In the genomic region with DNA sequence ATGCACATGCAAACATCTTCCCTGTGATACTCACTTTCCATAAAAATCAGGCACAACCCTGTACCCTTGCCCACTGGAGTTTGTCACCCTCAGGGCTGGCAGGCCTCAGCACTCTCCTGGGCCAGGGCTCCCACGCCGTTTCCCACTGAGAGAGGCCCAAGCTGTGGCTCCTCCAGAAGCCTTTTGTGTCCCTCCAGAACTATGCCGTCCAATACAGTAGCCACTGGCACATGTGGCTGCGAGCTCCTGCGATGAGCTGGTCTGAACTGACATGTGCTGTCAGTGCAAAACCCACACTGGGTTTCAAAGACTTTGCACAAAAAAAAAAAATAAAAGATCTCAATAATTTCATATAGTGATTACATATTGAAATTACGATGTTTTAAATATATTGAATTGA, we compare ENCODE assay signal across 32 cellular contexts. TPM values are rescaled to one million over a fixed set of nuclear protein-coding genes. Genes with fewer than 3 reads are reported as not detected.
"Had no signal": no experiment of that assay in that cellular context is flagged by ENCODE, and none has a peak within 500 bp of the region (broad histone marks: within the 10 kb centered on the region; RNA-seq: fewer than 3 reads in every experiment).

No MANE protein-coding gene starts in this region.

- H3K4me3 ChIP-seq: ascending aorta, breast epithelium, cardiac muscle cell, colonic mucosa, gastrocnemius medialis, heart left ventricle had no signal

- H3K27ac ChIP-seq: ascending aorta, breast epithelium, cardiac muscle cell, colonic mucosa, epithelial cell of prostate, foreskin keratinocyte, gastrocnemius medialis, heart left ventricle, WERI-Rb-1 had no signal

- FAIRE-seq: endometrium, endothelial cell of umbilical vein had no signal

- H3K9me3 ChIP-seq: ascending aorta, breast epithelium, colonic mucosa, gastrocnemius medialis, heart left ventricle had no signal

- H3K4me1 ChIP-seq: breast epithelium, colonic mucosa had no signal

- DNase-seq: activated B cell treated with CpG ODN at 0.5 μM for 24 hours; activated CD4-positive, alpha-beta T cell treated with anti-CD3 and anti-CD28 coated beads for 48 hours; activated CD4-positive, alpha-beta T cell treated with anti-CD3 and anti-CD28 coated beads, Interleukin-2, amount 50 U/mL, for 1 hour; activated CD4-positive, alpha-beta T cell treated with anti-CD3 and anti-CD28 coated beads, Interleukin-2, amount 50 U/mL, for 48 hours; activated CD8-positive, alpha-beta memory T cell treated with anti-CD3 and anti-CD28 coated beads, Interleukin-2, amount 10 ng/mL, durations not matched to agents 7 days and 5 days; activated CD8-positive, alpha-beta memory T cell treated with anti-CD3 and anti-CD28 coated beads, Interleukin-2, amount 50 U/mL, for 4 hours; activated CD8-positive, alpha-beta T cell treated with anti-CD3 and anti-CD28 coated beads, Interleukin-2, amount 10 ng/mL, durations not matched to agents 7 days and 5 days; activated effector memory CD4-positive, alpha-beta T cell treated with anti-CD3 and anti-CD28 coated beads, Interleukin-2, amount 50 U/mL, for 16 hours; activated naive CD4-positive, alpha-beta T cell treated with anti-CD3 and anti-CD28 coated beads for 36 hours; activated naive CD8-positive, alpha-beta T cell treated with anti-CD3 and anti-CD28 coated beads, Interleukin-2, amount 10 ng/mL, durations not matched to agents 7 days and 5 days; activated T-cell treated with anti-CD3 and anti-CD28 coated beads, Interleukin-2, amount 50 U/mL, for 1 hour; activated T-cell treated with anti-CD3 and anti-CD28 coated beads, Interleukin-2, amount 50 U/mL, for 48 hours; central memory CD4-positive, alpha-beta T cell; cerebellar nuclear complex; colonic mucosa; effector CD8-positive, alpha-beta T cell; foreskin keratinocyte; gastrocnemius medialis; glutamatergic neuron; heart left ventricle; T-helper 1 cell; T-helper 17 cell; T1000; WERI-Rb-1 had no signal

- H3K27me3 ChIP-seq: ascending aorta, breast epithelium, cardiac muscle cell, colonic mucosa, foreskin keratinocyte, gastrocnemius medialis had no signal

- ATAC-seq: activated CD4-positive, CD25-positive, alpha-beta regulatory T cell treated with anti-CD3 and anti-CD28 coated beads, Interleukin-2, amount 50 U/mL, for 24 hours; activated CD8-positive, alpha-beta memory T cell treated with anti-CD3 and anti-CD28 coated beads, Interleukin-2, amount 10 ng/mL, durations not matched to agents 7 days and 5 days; activated CD8-positive, alpha-beta T cell treated with anti-CD3 and anti-CD28 coated beads, Interleukin-2, amount 10 ng/mL, durations not matched to agents 7 days and 5 days; activated naive CD4-positive, alpha-beta T cell treated with anti-CD3 and anti-CD28 coated beads, Interleukin-2, amount 50 U/mL, for 72 hours; foreskin keratinocyte; gastrocnemius medialis; heart left ventricle; T-helper 17 cell had no signal

- H3K36me3 ChIP-seq: ascending aorta, breast epithelium, cardiac muscle cell, colonic mucosa, gastrocnemius medialis, heart left ventricle, WERI-Rb-1 had no signal

RNA-seq across cellular contexts. Expression of a gene that starts 7.3 kb away (rescaled TPM):
- total RNA-seq: T-helper 17 cell had no signal
